In the genomic region with DNA sequence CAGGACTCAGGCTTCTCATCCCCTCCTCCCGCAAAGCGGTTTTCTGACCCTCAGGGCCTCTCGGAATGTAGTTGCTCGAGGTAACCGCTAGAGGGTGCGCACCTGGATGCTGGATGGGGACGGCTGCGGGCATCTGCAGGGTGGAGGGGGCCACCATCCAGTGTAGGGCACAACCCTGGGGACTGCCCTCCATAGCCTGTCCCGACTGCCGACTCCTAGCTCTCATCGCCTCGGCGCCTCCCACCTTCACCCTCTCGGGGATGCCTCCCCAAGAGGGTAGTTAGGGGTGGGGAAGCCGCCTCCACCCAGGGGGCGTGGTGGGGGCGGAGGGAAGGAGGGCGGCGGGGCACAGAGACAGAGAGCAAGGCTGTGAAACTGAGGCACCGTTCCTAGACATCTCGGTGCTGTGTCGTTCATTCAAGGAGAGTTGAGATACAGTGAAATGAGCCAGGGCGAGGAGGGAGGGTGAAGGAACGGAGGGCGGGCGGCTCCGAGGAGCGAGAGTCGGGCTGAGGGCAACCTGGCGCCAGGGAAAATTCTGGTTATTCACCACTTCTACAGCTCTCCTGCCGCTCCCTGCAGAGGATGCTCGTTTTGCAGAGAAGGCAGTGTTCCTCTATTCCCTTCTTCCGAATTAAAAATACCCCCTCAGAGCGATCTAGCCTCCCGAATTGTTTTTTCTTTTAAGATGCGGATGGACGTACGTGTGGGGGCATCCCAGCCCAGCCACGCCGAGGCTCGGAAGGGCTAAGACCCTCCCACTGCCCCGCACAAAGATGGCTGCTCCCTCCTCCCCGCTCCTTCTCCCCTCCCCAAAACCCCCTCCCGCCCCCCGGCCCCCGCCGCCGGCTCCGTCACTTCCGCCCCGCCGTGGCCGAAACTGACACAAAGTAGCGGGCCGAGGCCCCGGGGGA, we compare ENCODE assay signal across 8 cellular contexts. TPM values are rescaled to one million over a fixed set of nuclear protein-coding genes. Genes with fewer than 3 reads are reported as not detected.
DNase-seq lines count a peak whose midpoint lies in the region; ATAC-seq and TF ChIP-seq lines count a peak whose summit lies in the region.

A gene with protein sequence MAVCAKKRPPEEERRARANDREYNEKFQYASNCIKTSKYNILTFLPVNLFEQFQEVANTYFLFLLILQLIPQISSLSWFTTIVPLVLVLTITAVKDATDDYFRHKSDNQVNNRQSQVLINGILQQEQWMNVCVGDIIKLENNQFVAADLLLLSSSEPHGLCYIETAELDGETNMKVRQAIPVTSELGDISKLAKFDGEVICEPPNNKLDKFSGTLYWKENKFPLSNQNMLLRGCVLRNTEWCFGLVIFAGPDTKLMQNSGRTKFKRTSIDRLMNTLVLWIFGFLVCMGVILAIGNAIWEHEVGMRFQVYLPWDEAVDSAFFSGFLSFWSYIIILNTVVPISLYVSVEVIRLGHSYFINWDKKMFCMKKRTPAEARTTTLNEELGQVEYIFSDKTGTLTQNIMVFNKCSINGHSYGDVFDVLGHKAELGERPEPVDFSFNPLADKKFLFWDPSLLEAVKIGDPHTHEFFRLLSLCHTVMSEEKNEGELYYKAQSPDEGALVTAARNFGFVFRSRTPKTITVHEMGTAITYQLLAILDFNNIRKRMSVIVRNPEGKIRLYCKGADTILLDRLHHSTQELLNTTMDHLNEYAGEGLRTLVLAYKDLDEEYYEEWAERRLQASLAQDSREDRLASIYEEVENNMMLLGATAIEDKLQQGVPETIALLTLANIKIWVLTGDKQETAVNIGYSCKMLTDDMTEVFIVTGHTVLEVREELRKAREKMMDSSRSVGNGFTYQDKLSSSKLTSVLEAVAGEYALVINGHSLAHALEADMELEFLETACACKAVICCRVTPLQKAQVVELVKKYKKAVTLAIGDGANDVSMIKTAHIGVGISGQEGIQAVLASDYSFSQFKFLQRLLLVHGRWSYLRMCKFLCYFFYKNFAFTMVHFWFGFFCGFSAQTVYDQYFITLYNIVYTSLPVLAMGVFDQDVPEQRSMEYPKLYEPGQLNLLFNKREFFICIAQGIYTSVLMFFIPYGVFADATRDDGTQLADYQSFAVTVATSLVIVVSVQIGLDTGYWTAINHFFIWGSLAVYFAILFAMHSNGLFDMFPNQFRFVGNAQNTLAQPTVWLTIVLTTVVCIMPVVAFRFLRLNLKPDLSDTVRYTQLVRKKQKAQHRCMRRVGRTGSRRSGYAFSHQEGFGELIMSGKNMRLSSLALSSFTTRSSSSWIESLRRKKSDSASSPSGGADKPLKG (plus strand): TSS at position 857 of the 914 bp plus-strand sequence. CDS start 2,617 bp downstream, outside the sequence.

- no peaks in the 10 kb centered on the region for H3K9me2 ChIP-seq in DOHH2 (replicated peaks; ENCODE audit: control insufficient read depth, low read length)

- peak within 1 kb of the TSS; percentile 96 for H3K4me2 ChIP-seq in DOHH2 (ENCODE audit: low read length)

- ATAC-seq in HG03064 (IDR thresholded peaks at IDR 0.05; ENCODE audit: low read depth, unreplicated experiment) (peak; percentile 41), HG02571 (IDR thresholded peaks at IDR 0.05; ENCODE audit: unreplicated experiment) (no peak)

- H3K27me3 ChIP-seq in DOHH2 (ENCODE audit: control insufficient read depth, low read length) (peaks cover 74% of the 10 kb centered on the region), kidney epithelial cell (ENCODE audit: control insufficient read depth, insufficient read depth, low read length) (peaks cover 21% of the 10 kb centered on the region)

- H3K4me3 ChIP-seq in DOHH2 (ENCODE audit: low read length) = peak within 1 kb of the TSS; percentile 83
- H3K4me3 ChIP-seq in kidney epithelial cell (ENCODE audit: low read depth, low read length) = peak within 1 kb of the TSS; percentile 75

- H3K27ac ChIP-seq in DOHH2 (ENCODE audit: low read depth, low read length) = no peak within 1 kb of the TSS

- H3K79me2 ChIP-seq in DOHH2 (ENCODE audit: control insufficient read depth, low read length) = no peaks in the 10 kb centered on the region

- H3K4me1 ChIP-seq in DOHH2 (ENCODE audit: control insufficient read depth, low read length) = peaks cover 37% of the 10 kb centered on the region

- peak; percentile 99 for TF ChIP-seq CTCF in DOHH2 (IDR thresholded peaks at IDR 0.05; ENCODE audit: low read depth, low read length, poor library complexity, severe bottlenecking)
- TF ChIP-seq CTCF in kidney epithelial cell (IDR thresholded peaks at IDR 0.05; ENCODE audit: insufficient read depth, low read length, poor library complexity, severe bottlenecking) = peak; percentile 94

- no peaks in the 10 kb centered on the region for H3K36me3 ChIP-seq in DOHH2 (ENCODE audit: control insufficient read depth, low read length)
- no peaks in the 10 kb centered on the region for H3K36me3 ChIP-seq in kidney epithelial cell (ENCODE audit: control insufficient read depth, insufficient read depth, low read length)

- no peaks in the 10 kb centered on the region for H3K9me3 ChIP-seq in DOHH2 (ENCODE audit: control insufficient read depth, insufficient read depth, low read length)

- H3F3A ChIP-seq in DOHH2 (ENCODE audit: control insufficient read depth, insufficient read depth) = no peaks in the 10 kb centered on the region

- peak; percentile 97 for DNase-seq in NCI-H345 (lab: John Stamatoyannopoulos, UW)
- peak; percentile 68 for DNase-seq in activated CD4-positive, alpha-beta T cell treated with anti-CD3 and anti-CD28 coated beads for 1 hour
- peak; percentile 87 for DNase-seq in cerebellar cortex (ENCODE audit: low spot score)
- peak; percentile 32 for DNase-seq in kidney epithelial cell (ENCODE audit: low read depth)
- DNase-seq in stimulated activated CD4-positive, alpha-beta T cell treated with anti-CD3 and anti-CD28 coated beads, Interleukin-15, amount 100 ng/mL, for 24 hours = peak; percentile 87

- peaks cover 5% of the 10 kb centered on the region; the same call in 1 of the 2 replicates for H4K20me1 ChIP-seq in DOHH2 (ENCODE audit: control insufficient read depth, insufficient read depth, low read depth, low read length)

RNA-seq across cellular contexts. Expression of the gene that starts here (rescaled TPM):
- total RNA-seq in kidney epithelial cell = 30.9 and 45.2 TPM in 2 replicates

Comparison
In these comparisons a context has a peak if more than half of its experiments do, and no peak if none do; other contexts are left out.
1. DNase-seq: peak in every context shown above with its lines; median percentile 97 in NCI-H345; 87 in cerebellar cortex; 87 in stimulated activated CD4-positive, alpha-beta T cell treated with anti-CD3 and anti-CD28 coated beads, Interleukin-15, amount 100 ng/mL, for 24 hours; 68 in activated CD4-positive, alpha-beta T cell treated with anti-CD3 and anti-CD28 coated beads for 1 hour; 32 in kidney epithelial cell.